29 cellular contexts compared by ENCODE assay signal in the genomic region with DNA sequence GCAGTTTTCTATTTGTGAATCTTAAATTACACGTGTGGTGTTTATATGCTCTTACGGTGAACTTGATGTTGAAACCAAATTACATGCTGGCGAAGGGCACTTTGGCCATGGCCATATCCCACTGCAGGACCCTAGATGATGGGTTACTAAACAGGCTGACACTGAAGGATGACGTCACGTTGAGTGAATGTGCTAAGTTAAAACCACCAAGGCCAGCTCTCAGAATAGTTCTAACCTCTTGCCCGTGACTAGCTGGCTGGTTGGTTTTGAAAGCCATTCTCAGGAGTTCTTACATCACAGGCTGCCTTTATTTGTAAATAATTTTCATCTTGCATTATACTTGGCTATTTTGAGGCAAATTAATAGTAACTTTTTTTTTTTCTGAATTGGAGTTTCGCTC. TPM values are rescaled to one million over a fixed set of nuclear protein-coding genes. Genes with fewer than 3 reads are reported as not detected.
DNase-seq lines count a peak whose midpoint lies in the region; ATAC-seq, FAIRE-seq and TF ChIP-seq lines count a peak whose summit lies in the region.
"Had no signal": no experiment of that assay in that cellular context is flagged by ENCODE, and none has a peak within 500 bp of the region (broad histone marks: within the 10 kb centered on the region; RNA-seq: fewer than 3 reads in every experiment).

No MANE protein-coding gene starts in this region.

- no peaks in the 10 kb centered on the region for H3K4me1 ChIP-seq in hepatocyte (ENCODE audit: insufficient read depth)
- H3K4me1 ChIP-seq: lower lobe of right lung, right lobe of liver, SJSA1, uterus had no signal

- no peak overlapping the region for H3K27ac ChIP-seq in hepatocyte
- H3K27ac ChIP-seq: coronary artery, lower lobe of right lung, right lobe of liver, SJSA1, uterus had no signal

- no peaks in the 10 kb centered on the region for H4K20me1 ChIP-seq in hepatocyte (ENCODE audit: insufficient read depth, poor library complexity, severe bottlenecking)

- H3K9me2 ChIP-seq in hepatocyte (replicated peaks; ENCODE audit: insufficient read depth): no peaks in the 10 kb centered on the region

- H3K27me3 Mint-ChIP-seq in activated CD4-positive, alpha-beta T cell treated with anti-CD3 and anti-CD28 coated beads for 36 hours: no peaks in the 10 kb centered on the region
- H3K27me3 Mint-ChIP-seq in activated naive CD8-positive, alpha-beta T cell treated with anti-CD3 and anti-CD28 coated beads for 36 hours: no peaks in the 10 kb centered on the region
- H3K27me3 Mint-ChIP-seq in progenitor cell of endocrine pancreas: no peaks in the 10 kb centered on the region
- H3K27me3 Mint-ChIP-seq: effector memory CD8-positive, alpha-beta T cell; stimulated activated naive CD8-positive, alpha-beta T cell treated with anti-CD3 and anti-CD28 coated beads, Interleukin-15, amount 100 ng/mL, for 72 hours had no signal

- no peaks in the 10 kb centered on the region for H3K9me3 ChIP-seq in hepatocyte (ENCODE audit: low read depth)
- H3K9me3 ChIP-seq: lower lobe of right lung, right lobe of liver, SJSA1, uterus had no signal

- TF ChIP-seq CTCF in progenitor cell of endocrine pancreas (IDR thresholded peaks at IDR 0.05; ENCODE audit: unreplicated experiment) (no peak), hepatocyte (IDR thresholded peaks at IDR 0.05; ENCODE audit: poor library complexity) (no peak)

- H3K27ac Mint-ChIP-seq in activated CD4-positive, alpha-beta T cell treated with anti-CD3 and anti-CD28 coated beads for 36 hours: peak overlapping the region; percentile 72
- peak overlapping the region; percentile 88 for H3K27ac Mint-ChIP-seq in activated naive CD8-positive, alpha-beta T cell treated with anti-CD3 and anti-CD28 coated beads for 36 hours
- peak overlapping the region; percentile 73 for H3K27ac Mint-ChIP-seq in progenitor cell of endocrine pancreas
- H3K27ac Mint-ChIP-seq: T-cell had no signal

- H3K36me3 Mint-ChIP-seq in activated CD4-positive, alpha-beta T cell treated with anti-CD3 and anti-CD28 coated beads for 36 hours (ENCODE audit: low read depth): peaks cover 51% of the 10 kb centered on the region
- H3K36me3 Mint-ChIP-seq in activated naive CD8-positive, alpha-beta T cell treated with anti-CD3 and anti-CD28 coated beads for 36 hours: peaks cover 79% of the 10 kb centered on the region
- H3K36me3 Mint-ChIP-seq in progenitor cell of endocrine pancreas (ENCODE audit: insufficient read depth): peaks cover 52% of the 10 kb centered on the region

- H3K9me3 Mint-ChIP-seq in activated CD4-positive, alpha-beta T cell treated with anti-CD3 and anti-CD28 coated beads for 36 hours (ENCODE audit: low read depth): no peaks in the 10 kb centered on the region
- H3K9me3 Mint-ChIP-seq in activated naive CD8-positive, alpha-beta T cell treated with anti-CD3 and anti-CD28 coated beads for 36 hours: no peaks in the 10 kb centered on the region
- no peaks in the 10 kb centered on the region for H3K9me3 Mint-ChIP-seq in progenitor cell of endocrine pancreas (ENCODE audit: low read depth)
- H3K9me3 Mint-ChIP-seq: effector memory CD8-positive, alpha-beta T cell; neural crest cell; stimulated activated naive CD8-positive, alpha-beta T cell treated with anti-CD3 and anti-CD28 coated beads, Interleukin-15, amount 100 ng/mL, for 72 hours; T-cell had no signal

- intact Hi-C loops in activated CD4-positive, alpha-beta T cell treated with anti-CD3 and anti-CD28 coated beads for 36 hours (cut with DNase I, micrococcal nuclease): loop anchor here in 1 of 2 experiments (2.0 kb wide), 1 partner anchor 70 kb away; no protein-coding TSS in a partner anchor

- POLR2A ChIA-PET in activated CD4-positive, alpha-beta T cell treated with anti-CD3 and anti-CD28 coated beads for 36 hours (lab: Charles Lee): no interaction called here

- TF ChIP-seq POLR2A in GM12892 (IDR thresholded peaks at IDR 0.05; ENCODE audit: low read depth, low read length): no peak

- H3K4me3 ChIP-seq in hepatocyte: no peak overlapping the region
- H3K4me3 ChIP-seq: coronary artery, lower lobe of right lung, right lobe of liver, SJSA1, uterus had no signal

- H3K4me1 Mint-ChIP-seq in activated CD4-positive, alpha-beta T cell treated with anti-CD3 and anti-CD28 coated beads for 36 hours: peaks cover 37% of the 10 kb centered on the region
- H3K4me1 Mint-ChIP-seq in activated naive CD8-positive, alpha-beta T cell treated with anti-CD3 and anti-CD28 coated beads for 36 hours: peaks cover 54% of the 10 kb centered on the region
- H3K4me1 Mint-ChIP-seq in progenitor cell of endocrine pancreas (ENCODE audit: low read depth): no peaks in the 10 kb centered on the region

- no peak overlapping the region for H3K4me3 Mint-ChIP-seq in activated CD4-positive, alpha-beta T cell treated with anti-CD3 and anti-CD28 coated beads for 36 hours
- no peak overlapping the region for H3K4me3 Mint-ChIP-seq in activated naive CD8-positive, alpha-beta T cell treated with anti-CD3 and anti-CD28 coated beads for 36 hours
- H3K4me3 Mint-ChIP-seq in progenitor cell of endocrine pancreas (ENCODE audit: low read depth): no peak overlapping the region
- H3K4me3 Mint-ChIP-seq: neural crest cell, T-cell had no signal

- peak; percentile 38 for FAIRE-seq in GM12892 (lab: Jason Lieb, UNC)
- FAIRE-seq: A204.1, H1, kidney had no signal

- no peak overlapping the region for H2AFZ ChIP-seq in hepatocyte

- no peak for DNase-seq in activated CD4-positive, alpha-beta T cell treated with anti-CD3 and anti-CD28 coated beads for 36 hours
- DNase-seq in activated CD4-positive, alpha-beta T cell treated with anti-CD3 and anti-CD28 coated beads for 4 hours: no peak
- DNase-seq in GM12892 (ENCODE audit: insufficient read length): no peak
- DNase-seq in activated naive CD8-positive, alpha-beta T cell treated with anti-CD3 and anti-CD28 coated beads for 36 hours: no peak
- no peak for DNase-seq in progenitor cell of endocrine pancreas (ENCODE audit: low spot score, unreplicated experiment)
- DNase-seq in stimulated activated CD4-positive, alpha-beta T cell treated with anti-CD3 and anti-CD28 coated beads, Interleukin-2, amount 100 ng/mL, for 48 hours: no peak
- no peak for DNase-seq in hepatocyte (ENCODE audit: low spot score)
- DNase-seq in SK-N-DZ (ENCODE audit: low spot score): no peak
- DNase-seq: activated naive CD4-positive, alpha-beta T cell treated with anti-CD3 and anti-CD28 coated beads, Interleukin-2, amount 50 U/mL, for 16 hours; aorta; DMS153; effector memory CD8-positive, alpha-beta T cell; erythroblast; kidney; lower lobe of right lung; NCI-H1105 treated with DMSO at 0.1 percent for 48 hours; NCI-H2029 treated with DMSO at 0.1 percent for 48 hours; NCI-H2227 treated with DMSO at 0.1 percent for 48 hours; NCI-H69; right lobe of liver; stimulated activated CD4-positive, alpha-beta T cell treated with anti-CD3 and anti-CD28 coated beads, Interleukin-4, amount 100 ng/mL, for 4 hours; stimulated activated naive CD8-positive, alpha-beta T cell treated with anti-CD3 and anti-CD28 coated beads, Interleukin-15, amount 100 ng/mL, for 72 hours; T-cell; uterus had no signal

- WGBS in hepatocyte (ENCODE audit: low lambda C conversion rate, missing lambda C conversion rate): 84% methylated on average over 7 of the region's 7 CpGs

- CTCF ChIA-PET in activated CD4-positive, alpha-beta T cell treated with anti-CD3 and anti-CD28 coated beads for 36 hours (lab: Charles Lee): no interaction called here

- H3K27me3 ChIP-seq in hepatocyte: no peaks in the 10 kb centered on the region
- H3K27me3 ChIP-seq: right lobe of liver, SJSA1, uterus had no signal

- no peak overlapping the region for H3K4me2 ChIP-seq in hepatocyte

- ATAC-seq in activated CD4-positive, alpha-beta T cell treated with anti-CD3 and anti-CD28 coated beads for 36 hours: no peak
- ATAC-seq: effector memory CD8-positive, alpha-beta T cell; lower lobe of right lung; right lobe of liver; stimulated activated naive CD8-positive, alpha-beta T cell treated with anti-CD3 and anti-CD28 coated beads, Interleukin-15, amount 100 ng/mL, for 72 hours; T-cell had no signal

- no peaks in the 10 kb centered on the region for H3K79me2 ChIP-seq in hepatocyte

- H3K36me3 ChIP-seq in hepatocyte (replicated peaks; ENCODE audit: insufficient read depth, low read depth): no peaks in the 10 kb centered on the region
- H3K36me3 ChIP-seq: right lobe of liver, uterus had no signal

RNA-seq across cellular contexts. Expression of a gene that starts 41.3 kb away (rescaled TPM):
- 1 to 10 TPM; 3.0 to 3.7 TPM for total RNA-seq in activated CD4-positive, alpha-beta T cell treated with anti-CD3 and anti-CD28 coated beads for 36 hours
- not detected for polyA plus RNA-seq in GM12892 (2012; ENCODE audit: missing spikeins)
- 10 to 100 TPM; 22.3 to 22.4 TPM for total RNA-seq in activated naive CD8-positive, alpha-beta T cell treated with anti-CD3 and anti-CD28 coated beads for 36 hours
- 0.48 and 0.71 TPM in 2 replicates for total RNA-seq in progenitor cell of endocrine pancreas
- 0.27 and 0.84 TPM in 2 replicates for total RNA-seq in hepatocyte
- 0.05 and 0.16 TPM in 2 replicates for polyA plus RNA-seq in hepatocyte
- 0.05 TPM in 1 of 2 replicates, not detected in the other for polyA plus RNA-seq in SK-N-DZ (2014; cell fraction: cytosol; rRNA removed)
- polyA plus RNA-seq in SK-N-DZ (2014; cell fraction: nucleus; rRNA removed): 0.05 and 0.22 TPM in 2 replicates

RNA-seq across cellular contexts. Expression of a gene that starts 50.3 kb away (rescaled TPM):
- 100 to 1,000 TPM; 100 to 124 TPM for total RNA-seq in activated CD4-positive, alpha-beta T cell treated with anti-CD3 and anti-CD28 coated beads for 36 hours
- 104 TPM for polyA plus RNA-seq in GM12892 (2012; ENCODE audit: missing spikeins)
- 100 to 1,000 TPM; 202 to 206 TPM for total RNA-seq in activated naive CD8-positive, alpha-beta T cell treated with anti-CD3 and anti-CD28 coated beads for 36 hours
- total RNA-seq in progenitor cell of endocrine pancreas: 280 and 288 TPM in 2 replicates
- total RNA-seq in hepatocyte: 62.3 and 70.1 TPM in 2 replicates
- polyA plus RNA-seq in hepatocyte: 76.6 and 80.9 TPM in 2 replicates
- 175 and 190 TPM in 2 replicates for polyA plus RNA-seq in SK-N-DZ (2014; cell fraction: cytosol; rRNA removed)
- 64.4 and 79.4 TPM in 2 replicates for polyA plus RNA-seq in SK-N-DZ (2014; cell fraction: nucleus; rRNA removed)

Comparison
In these comparisons a context has a peak if more than half of its experiments do, and no peak if none do; other contexts are left out.
1. RNA of a gene that starts 41.3 kb away (total RNA-seq): 22.3 to 22.4 TPM in activated naive CD8-positive, alpha-beta T cell treated with anti-CD3 and anti-CD28 coated beads for 36 hours; 3.0 to 3.7 TPM in activated CD4-positive, alpha-beta T cell treated with anti-CD3 and anti-CD28 coated beads for 36 hours, 0.48 to 0.71 TPM in progenitor cell of endocrine pancreas and 0.27 to 0.84 TPM in hepatocyte; every median in the first group is over 4 times any median in the second.
2. Peak in every context shown above with its lines, with median percentiles within 50 percentile points of each other: H3K27ac Mint-ChIP-seq.